7 cellular contexts compared by ENCODE assay signal in the genomic region with DNA sequence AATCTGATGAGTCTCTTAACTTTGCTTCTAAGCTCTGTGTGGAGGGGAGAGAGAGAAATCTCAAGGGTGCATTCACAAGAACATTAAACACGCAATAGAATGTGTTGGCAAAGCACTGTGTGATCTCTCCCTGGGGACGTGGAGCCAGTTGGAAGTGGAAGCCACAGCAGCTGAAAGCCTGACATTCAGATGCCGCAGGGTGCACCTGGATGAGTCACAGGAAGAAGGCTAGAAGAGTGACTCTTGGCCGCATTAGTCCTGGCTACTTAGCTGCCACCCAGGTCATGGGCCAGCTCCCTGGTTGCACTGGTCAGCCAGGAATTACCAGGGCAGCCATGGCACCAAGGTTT.
DNase-seq lines count a peak whose midpoint lies in the region; ATAC-seq, FAIRE-seq and TF ChIP-seq lines count a peak whose summit lies in the region.
"Not testable (repeated sequence)": the region's sequence is repeated elsewhere in the genome, so short reads cannot be mapped to it uniquely, and the experiment has no call there.

No MANE protein-coding gene starts in this region.

- not testable (repeated sequence) for ATAC-seq in IMR-90 (ENCODE audit: low read depth)

- H2AK9ac ChIP-seq in IMR-90 (replicated peaks; ENCODE audit: low read depth, low read length, poor library complexity) = not testable (repeated sequence)

- POLR2A ChIA-PET in IMR-90 (lab: Charles Lee; ENCODE audit: unreplicated experiment) = not testable (repeated sequence)

- not testable (repeated sequence) for H2BK5ac ChIP-seq in IMR-90 (ENCODE audit: low read depth, low read length, poor library complexity, severe bottlenecking)

- peak overlapping the region; percentile 84 for H4K91ac ChIP-seq in IMR-90 (ENCODE audit: insufficient read depth, low read depth, low read length)

- TF ChIP-seq CTCF in IMR-90 (conservative IDR thresholded peaks at IDR 0.05; ENCODE audit: low read depth, low read length); astrocyte (IDR thresholded peaks at IDR 0.05; ENCODE audit: insufficient read depth, low read depth, low read length); fibroblast of mammary gland (conservative IDR thresholded peaks at IDR 0.05; ENCODE audit: control insufficient read depth, insufficient read depth, low read depth, low read length): not testable (repeated sequence)

- H3K4me1 ChIP-seq in BLaER1 treated with 17β-estradiol and CSF1 and Interleukin-3, amounts not matched to agents 10 nM and 100 nM = peaks cover 6 to 48% (median 36%) of the 10 kb centered on the region in 10 experiments; a peak in 18 of 20 replicates
- H3K4me1 ChIP-seq in IMR-90 (ENCODE audit: control insufficient read depth, insufficient read depth, low read length); astrocyte (ENCODE audit: insufficient read depth, low read length): not testable (repeated sequence)

- H3K27me3 ChIP-seq in BLaER1 treated with 17β-estradiol and CSF1 and Interleukin-3, amounts not matched to agents 10 nM and 100 nM; IMR-90 (ENCODE audit: control insufficient read depth, insufficient read depth, low read length); astrocyte (ENCODE audit: insufficient read depth, low read length): not testable (repeated sequence)

- H3K9me1 ChIP-seq in IMR-90 (ENCODE audit: insufficient read depth, low read length) = not testable (repeated sequence)

- H3K27me3 Mint-ChIP-seq in astrocyte (ENCODE audit: low read depth, unreplicated experiment) = not testable (repeated sequence)

- H3K27ac Mint-ChIP-seq in astrocyte (ENCODE audit: unreplicated experiment) = not testable (repeated sequence)

- H4K8ac ChIP-seq in IMR-90 (ENCODE audit: low read depth in 2 of 2, low read length in 2 of 2) = peak overlapping the region; percentile 19 to 87; a peak in 3 of 4 replicates

- BruUV-seq in IMR-90 (replicated peaks; lab: Mats Ljungman, UMichigan) = not testable (repeated sequence)

- intact Hi-C loops in IMR-90 (cut with micrococcal nuclease) = loop anchor here (5.0 kb wide), 1 partner anchor 606 kb away; no protein-coding TSS in a partner anchor

- H2AK5ac ChIP-seq in IMR-90 (ENCODE audit: low read depth, low read length) = peak overlapping the region; percentile 85

- peak overlapping the region; percentile 37; the same call in 1 of the 2 replicates for H3K18ac ChIP-seq in IMR-90 (ENCODE audit: low read depth, low read length)

- not testable (repeated sequence) for FAIRE-seq in RCC 7860 (lab: Jason Lieb, UNC); astrocyte (lab: Jason Lieb, UNC)

- not testable (repeated sequence) for H4K5ac ChIP-seq in IMR-90 (ENCODE audit: low read depth, low read length)

- H3K36me3 Mint-ChIP-seq in astrocyte (ENCODE audit: low read depth, unreplicated experiment) = not testable (repeated sequence)

- not testable (repeated sequence) for H3K79me2 ChIP-seq in astrocyte (ENCODE audit: insufficient read depth, low read length)

- peak overlapping the region in 1 of 11 experiments; percentile 92; a peak in 1 of 22 replicates for H3K27ac ChIP-seq in BLaER1 treated with 17β-estradiol and CSF1 and Interleukin-3, amounts not matched to agents 10 nM and 100 nM
- H3K27ac ChIP-seq in IMR-90 (ENCODE audit: insufficient read depth, low read length) = peak overlapping the region; percentile 57; the same call in 1 of the 2 replicates
- not testable (repeated sequence) for H3K27ac ChIP-seq in astrocyte (ENCODE audit: low read depth, low read length)

- not testable (repeated sequence) for H3K4me3 Mint-ChIP-seq in astrocyte (ENCODE audit: unreplicated experiment)

- H3K14ac ChIP-seq in IMR-90 (replicated peaks; ENCODE audit: low read depth, low read length) = not testable (repeated sequence)

- WGBS in IMR-90 (ENCODE audit: extremely low coverage in 2 of 2, insufficient read length in 1 of 2), 2 experiments = 80% methylated on average over 2 of the region's 4 CpGs; no CpG with 5 or more reads in 1 of the 2 experiments

- peak overlapping the region; percentile 47; the same call in 1 of the 2 replicates for H3K4ac ChIP-seq in IMR-90 (ENCODE audit: low read depth, low read length)

- not testable (repeated sequence) for H3K56ac ChIP-seq in IMR-90 (ENCODE audit: extremely low read depth, insufficient read depth, low read length)

- H3K23ac ChIP-seq in IMR-90 (ENCODE audit: low read depth, low read length) = not testable (repeated sequence)

- TF ChIP-seq POLR2A in IMR-90 (IDR thresholded peaks at IDR 0.05; ENCODE audit: low read depth, low read length) = not testable (repeated sequence)

- not testable (repeated sequence) for H3K9ac ChIP-seq in BLaER1 treated with 17β-estradiol and CSF1 and Interleukin-3, amounts not matched to agents 10 nM and 100 nM; IMR-90 (ENCODE audit: low read depth, low read length); astrocyte (ENCODE audit: low read length)

- peak overlapping the region; percentile 71; the same call in 1 of the 2 replicates for H2BK20ac ChIP-seq in IMR-90 (ENCODE audit: low read depth, low read length)

- TF ChIP-seq RAD21 in IMR-90 (IDR thresholded peaks at IDR 0.05; ENCODE audit: low read length) = not testable (repeated sequence)

- H3K36me3 ChIP-seq in BLaER1 treated with 17β-estradiol and CSF1 and Interleukin-3, amounts not matched to agents 10 nM and 100 nM; IMR-90 (ENCODE audit: control insufficient read depth, insufficient read depth, low read length); astrocyte (ENCODE audit: insufficient read depth, low read length): not testable (repeated sequence)

- peak overlapping the region in 8 of 11 experiments; percentile 28 to 97 (median 56); a peak in 15 of 22 replicates for H3K4me2 ChIP-seq in BLaER1 treated with 17β-estradiol and CSF1 and Interleukin-3, amounts not matched to agents 10 nM and 100 nM
- H3K4me2 ChIP-seq in IMR-90 (ENCODE audit: low read depth, low read length); astrocyte (ENCODE audit: low read length): not testable (repeated sequence)

- peak overlapping the region; percentile 52; the same call in 1 of the 2 replicates for H2BK120ac ChIP-seq in IMR-90 (ENCODE audit: low read depth, low read length)

- not testable (repeated sequence) for H3K4me3 ChIP-seq in BLaER1 treated with 17β-estradiol and CSF1 and Interleukin-3, amounts not matched to agents 10 nM and 100 nM; IMR-90 (ENCODE audit: insufficient read depth, low read depth, low read length); astrocyte (ENCODE audit: insufficient read depth, low read depth, low read length); fibroblast of mammary gland (ENCODE audit: control insufficient read depth, low read depth, low read length)

- dilution Hi-C loops in IMR-90 (cut with HindIII; ENCODE audit: low sequenced_read_pairs, unreplicated experiment) = not testable (repeated sequence)

- not testable (repeated sequence) for H4K20me1 ChIP-seq in BLaER1 treated with 17β-estradiol and CSF1 and Interleukin-3, amounts not matched to agents 10 nM and 100 nM; IMR-90 (ENCODE audit: insufficient read depth, low read length); astrocyte (ENCODE audit: insufficient read depth, low read length)

- in situ Hi-C loops in IMR-90 (cut with MboI; ENCODE audit: low sequenced_read_pairs) = not testable (repeated sequence)

- not testable (repeated sequence) for DNase-seq in IMR-90
- DNase-seq in NCI-H2107 (lab: John Stamatoyannopoulos, UW) = peak; percentile 6
- peak; percentile 10 for DNase-seq in RCC 7860 (ENCODE audit: low spot score)
- peak; percentile 14 for DNase-seq in astrocyte (ENCODE audit: low read depth)
- peak; percentile 69 for DNase-seq in fibroblast of mammary gland (ENCODE audit: low read depth)
- peak; percentile 82 for DNase-seq in myocyte (ENCODE audit: low read depth)

- H3K9me3 Mint-ChIP-seq in astrocyte (ENCODE audit: unreplicated experiment) = not testable (repeated sequence)

- H2AFZ ChIP-seq in IMR-90 (replicated peaks; ENCODE audit: low read length, poor library complexity); astrocyte (ENCODE audit: low read depth, low read length): not testable (repeated sequence)

- CTCF ChIA-PET in IMR-90 (lab: Yijun Ruan, JAX) = not testable (repeated sequence)

- H2BK15ac ChIP-seq in IMR-90 (ENCODE audit: low read depth, low read length) = peak overlapping the region; percentile 92; the same call in 1 of the 3 replicates

- not testable (repeated sequence) for H3K4me1 Mint-ChIP-seq in astrocyte (ENCODE audit: low read depth, unreplicated experiment)

- not testable (repeated sequence) for H3K79me1 ChIP-seq in IMR-90 (ENCODE audit: low read depth in 1 of 2, low read length in 2 of 2)

- H3K9me3 ChIP-seq in BLaER1 treated with 17β-estradiol and CSF1 and Interleukin-3, amounts not matched to agents 10 nM and 100 nM (replicated peaks in 1 of 11); IMR-90 (ENCODE audit: control insufficient read depth, insufficient read depth, low read length); astrocyte (ENCODE audit: insufficient read depth, low read depth, low read length): not testable (repeated sequence)
